1 cellular context compared by ENCODE assay signal in the genomic region with DNA sequence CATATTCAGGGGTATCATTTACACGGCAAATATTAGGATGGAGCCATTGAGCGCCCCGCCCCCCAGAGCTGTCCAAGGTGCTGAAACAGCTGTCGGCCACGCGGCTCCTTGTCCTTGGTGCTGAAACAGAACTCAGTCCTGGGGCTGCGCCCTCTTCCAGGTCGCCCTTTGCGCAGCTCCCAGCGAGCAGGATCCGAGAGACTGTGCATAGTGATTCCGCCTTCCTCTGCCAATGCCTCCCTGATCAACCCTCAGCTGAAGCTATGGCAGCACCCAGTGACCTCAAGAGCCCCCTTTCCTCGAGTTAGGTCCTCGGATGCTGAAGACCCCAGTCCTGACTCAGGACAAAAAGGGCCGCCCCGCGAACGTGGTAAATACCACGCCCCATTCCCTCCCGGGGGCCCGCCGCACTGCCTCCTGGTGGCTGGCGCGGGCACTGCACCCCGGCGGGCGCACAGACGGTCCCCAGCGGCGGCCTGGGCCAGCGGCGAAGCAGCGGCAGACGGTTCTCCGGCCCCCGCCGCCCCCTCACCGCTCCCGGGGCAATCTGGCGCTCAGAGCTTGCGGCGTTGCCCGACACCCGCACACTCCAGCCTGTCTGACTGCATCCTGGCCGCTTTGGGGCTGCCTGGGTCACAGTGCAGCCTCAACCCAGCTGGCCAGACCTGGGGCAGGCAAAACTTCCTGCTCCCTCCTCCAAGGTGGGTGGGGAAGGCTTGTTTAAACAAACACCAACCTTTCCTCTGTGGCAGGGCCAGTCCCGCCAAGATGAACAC.
TF ChIP-seq lines count a peak whose summit lies in the region.

No MANE protein-coding gene starts in this region.

TF ChIP-seq in HepG2, 621 proteins besides CTCF, POLR2A, EP300 and RAD21 (continued from another document and continues in another):
- TF ChIP-seq EHMT2 (IDR thresholded peaks at IDR 0.05; ENCODE audit: borderline replicate concordance, low read depth, low read length) (peak; percentile 100), ZNF441 (CRISPR knock-in tag; IDR thresholded peaks at IDR 0.05; ENCODE audit: borderline replicate concordance) (peak; percentile 100), HDAC2 (CRISPR knock-in tag; IDR thresholded peaks at IDR 0.05) (peak; percentile 100), HNRNPLL (IDR thresholded peaks at IDR 0.05; ENCODE audit: low read depth, low read length, poor library complexity, severe bottlenecking) (peak; percentile 52), MXD4 (CRISPR knock-in tag; IDR thresholded peaks at IDR 0.05) (peak; percentile 100), GABPB1 (CRISPR knock-in tag; IDR thresholded peaks at IDR 0.05) (peak; percentile 84), SOX6 (IDR thresholded peaks at IDR 0.05) (no peak), SOX6 (CRISPR knock-in tag; IDR thresholded peaks at IDR 0.05) (peak; percentile 87), ZNF660 (CRISPR knock-in tag; IDR thresholded peaks at IDR 0.05; ENCODE audit: borderline replicate concordance, low read depth) (peak; percentile 99), ZMYM3 (CRISPR knock-in tag; IDR thresholded peaks at IDR 0.05) (peak; percentile 87), FOXJ3 (CRISPR knock-in tag; IDR thresholded peaks at IDR 0.05; ENCODE audit: borderline replicate concordance) (peak; percentile 94), KDM5A (IDR thresholded peaks at IDR 0.05; ENCODE audit: borderline replicate concordance, low read length) (no peak), ZC3H13 (CRISPR knock-in tag; IDR thresholded peaks at IDR 0.05) (peak; percentile 99), ZNF674 (CRISPR knock-in tag; IDR thresholded peaks at IDR 0.05; ENCODE audit: low read depth) (peak; percentile 100), TCF7L2 (IDR thresholded peaks at IDR 0.05; ENCODE audit: low read depth, low read length) (no peak), SRSF1 (optimal IDR thresholded peaks at IDR 0.05; ENCODE audit: low read depth, low read length) (no peak), SIN3A (IDR thresholded peaks at IDR 0.05; ENCODE audit: borderline replicate concordance, low read depth, low read length) (peak; percentile 100), SKI (IDR thresholded peaks at IDR 0.05; ENCODE audit: partially characterized antibody) (no peak), SNAI1 (CRISPR knock-in tag; IDR thresholded peaks at IDR 0.05; ENCODE audit: borderline replicate concordance) (peak; percentile 100), MAFG (CRISPR knock-in tag; IDR thresholded peaks at IDR 0.05) (peak; percentile 91), SRY (CRISPR knock-in tag; IDR thresholded peaks at IDR 0.05) (peak; percentile 100), ZFP90 (CRISPR knock-in tag; IDR thresholded peaks at IDR 0.05; ENCODE audit: borderline replicate concordance) (peak; percentile 100), KDM1A (CRISPR knock-in tag; IDR thresholded peaks at IDR 0.05) (peak; percentile 89; the same call in 1 of the 2 replicates), ZSCAN20 (CRISPR knock-in tag; IDR thresholded peaks at IDR 0.05; ENCODE audit: borderline replicate concordance) (peak; percentile 100), REL (CRISPR knock-in tag; conservative IDR thresholded peaks at IDR 0.05) (peak; percentile 100), EZH2 (conservative IDR thresholded peaks at IDR 0.05; ENCODE audit: low read depth, low read length) (no peak), CENPBD1 (CRISPR knock-in tag; IDR thresholded peaks at IDR 0.05; ENCODE audit: borderline replicate concordance, low read depth) (peak; percentile 100), NKX3-1 (CRISPR knock-in tag; IDR thresholded peaks at IDR 0.05) (peak; percentile 100), ZNF772 (CRISPR knock-in tag; IDR thresholded peaks at IDR 0.05) (peak; percentile 100), ZBTB38 (CRISPR knock-in tag; IDR thresholded peaks at IDR 0.05) (peak; percentile 99), ZNF383 (CRISPR knock-in tag; IDR thresholded peaks at IDR 0.05; ENCODE audit: borderline replicate concordance) (peak; percentile 83; the same call in 1 of the 2 replicates), PHF8 (CRISPR knock-in tag; IDR thresholded peaks at IDR 0.05) (peak; percentile 76), ZNF713 (CRISPR knock-in tag; IDR thresholded peaks at IDR 0.05) (peak; percentile 99), FOXA3 (CRISPR knock-in tag; IDR thresholded peaks at IDR 0.05) (peak; percentile 93), MBNL3 (CRISPR knock-in tag; conservative IDR thresholded peaks at IDR 0.05) (0 out of 2 replicates have a peak, but pooled peaks have one; percentile 68), NR2F1 (CRISPR knock-in tag; IDR thresholded peaks at IDR 0.05) (peak; percentile 29 to 76; a peak in 2 of 4 replicates), TBX3 (IDR thresholded peaks at IDR 0.05; ENCODE audit: borderline replicate concordance) (no peak), GTF3A (CRISPR knock-in tag; conservative IDR thresholded peaks at IDR 0.05) (peak; percentile 92; the same call in 1 of the 2 replicates), NAIF1 (CRISPR knock-in tag; IDR thresholded peaks at IDR 0.05; ENCODE audit: borderline replicate concordance) (peak; percentile 98), ZFP36L2 (CRISPR knock-in tag; IDR thresholded peaks at IDR 0.05) (peak; percentile 99), ZNF781 (CRISPR knock-in tag; IDR thresholded peaks at IDR 0.05; ENCODE audit: borderline replicate concordance, not compliant biosample characterization) (peak; percentile 100), SP2 (CRISPR knock-in tag; IDR thresholded peaks at IDR 0.05) (peak; percentile 77), ZNF746 (CRISPR knock-in tag; IDR thresholded peaks at IDR 0.05) (peak; percentile 99), ZBTB21 (CRISPR knock-in tag; IDR thresholded peaks at IDR 0.05) (peak; percentile 94), SOX5 (CRISPR knock-in tag; IDR thresholded peaks at IDR 0.05; ENCODE audit: borderline replicate concordance) (peak; percentile 93), TIGD3 (CRISPR knock-in tag; IDR thresholded peaks at IDR 0.05; ENCODE audit: borderline replicate concordance) (peak; percentile 100), ZNF121 (CRISPR knock-in tag; IDR thresholded peaks at IDR 0.05) (peak; percentile 87), RFX1 (IDR thresholded peaks at IDR 0.05) (no peak), SETDB1 (CRISPR knock-in tag; IDR thresholded peaks at IDR 0.05; ENCODE audit: borderline replicate concordance) (peak; percentile 89; the same call in 1 of the 2 replicates), SCMH1 (CRISPR knock-in tag; IDR thresholded peaks at IDR 0.05; ENCODE audit: borderline replicate concordance) (peak; percentile 90; the same call in 1 of the 2 replicates)
- TF ChIP-seq, protein P1, sequence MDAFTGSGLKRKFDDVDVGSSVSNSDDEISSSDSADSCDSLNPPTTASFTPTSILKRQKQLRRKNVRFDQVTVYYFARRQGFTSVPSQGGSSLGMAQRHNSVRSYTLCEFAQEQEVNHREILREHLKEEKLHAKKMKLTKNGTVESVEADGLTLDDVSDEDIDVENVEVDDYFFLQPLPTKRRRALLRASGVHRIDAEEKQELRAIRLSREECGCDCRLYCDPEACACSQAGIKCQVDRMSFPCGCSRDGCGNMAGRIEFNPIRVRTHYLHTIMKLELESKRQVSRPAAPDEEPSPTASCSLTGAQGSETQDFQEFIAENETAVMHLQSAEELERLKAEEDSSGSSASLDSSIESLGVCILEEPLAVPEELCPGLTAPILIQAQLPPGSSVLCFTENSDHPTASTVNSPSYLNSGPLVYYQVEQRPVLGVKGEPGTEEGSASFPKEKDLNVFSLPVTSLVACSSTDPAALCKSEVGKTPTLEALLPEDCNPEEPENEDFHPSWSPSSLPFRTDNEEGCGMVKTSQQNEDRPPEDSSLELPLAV (CRISPR knock-in tag; conservative IDR thresholded peaks at IDR 0.05; ENCODE audit: low read depth), result peak; percentile 99
- TF ChIP-seq, protein P2, sequence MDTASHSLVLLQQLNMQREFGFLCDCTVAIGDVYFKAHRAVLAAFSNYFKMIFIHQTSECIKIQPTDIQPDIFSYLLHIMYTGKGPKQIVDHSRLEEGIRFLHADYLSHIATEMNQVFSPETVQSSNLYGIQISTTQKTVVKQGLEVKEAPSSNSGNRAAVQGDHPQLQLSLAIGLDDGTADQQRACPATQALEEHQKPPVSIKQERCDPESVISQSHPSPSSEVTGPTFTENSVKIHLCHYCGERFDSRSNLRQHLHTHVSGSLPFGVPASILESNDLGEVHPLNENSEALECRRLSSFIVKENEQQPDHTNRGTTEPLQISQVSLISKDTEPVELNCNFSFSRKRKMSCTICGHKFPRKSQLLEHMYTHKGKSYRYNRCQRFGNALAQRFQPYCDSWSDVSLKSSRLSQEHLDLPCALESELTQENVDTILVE (CRISPR knock-in tag; IDR thresholded peaks at IDR 0.05), result peak; percentile 100
- TF ChIP-seq, protein P3, sequence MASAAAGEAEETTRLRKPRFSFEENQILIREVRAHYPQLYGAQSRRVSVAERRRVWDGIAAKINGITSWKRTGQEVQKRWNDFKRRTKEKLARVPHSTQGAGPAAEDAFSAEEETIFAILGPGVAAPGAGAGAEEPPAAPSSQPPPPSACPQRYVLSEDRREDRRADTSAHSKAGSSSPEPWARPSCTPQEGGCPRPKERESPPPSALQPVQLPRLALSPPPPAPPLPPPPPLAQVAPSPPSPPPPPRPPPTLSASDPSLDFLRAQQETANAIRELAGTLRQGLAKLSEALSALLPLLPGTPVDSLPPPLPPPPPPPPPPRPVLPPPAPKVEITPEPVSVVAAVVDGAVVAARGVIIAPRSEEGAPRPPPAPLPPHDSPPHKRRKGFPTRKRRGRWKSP (CRISPR knock-in tag; IDR thresholded peaks at IDR 0.05), result peak; percentile 99
- TF ChIP-seq, protein P4, sequence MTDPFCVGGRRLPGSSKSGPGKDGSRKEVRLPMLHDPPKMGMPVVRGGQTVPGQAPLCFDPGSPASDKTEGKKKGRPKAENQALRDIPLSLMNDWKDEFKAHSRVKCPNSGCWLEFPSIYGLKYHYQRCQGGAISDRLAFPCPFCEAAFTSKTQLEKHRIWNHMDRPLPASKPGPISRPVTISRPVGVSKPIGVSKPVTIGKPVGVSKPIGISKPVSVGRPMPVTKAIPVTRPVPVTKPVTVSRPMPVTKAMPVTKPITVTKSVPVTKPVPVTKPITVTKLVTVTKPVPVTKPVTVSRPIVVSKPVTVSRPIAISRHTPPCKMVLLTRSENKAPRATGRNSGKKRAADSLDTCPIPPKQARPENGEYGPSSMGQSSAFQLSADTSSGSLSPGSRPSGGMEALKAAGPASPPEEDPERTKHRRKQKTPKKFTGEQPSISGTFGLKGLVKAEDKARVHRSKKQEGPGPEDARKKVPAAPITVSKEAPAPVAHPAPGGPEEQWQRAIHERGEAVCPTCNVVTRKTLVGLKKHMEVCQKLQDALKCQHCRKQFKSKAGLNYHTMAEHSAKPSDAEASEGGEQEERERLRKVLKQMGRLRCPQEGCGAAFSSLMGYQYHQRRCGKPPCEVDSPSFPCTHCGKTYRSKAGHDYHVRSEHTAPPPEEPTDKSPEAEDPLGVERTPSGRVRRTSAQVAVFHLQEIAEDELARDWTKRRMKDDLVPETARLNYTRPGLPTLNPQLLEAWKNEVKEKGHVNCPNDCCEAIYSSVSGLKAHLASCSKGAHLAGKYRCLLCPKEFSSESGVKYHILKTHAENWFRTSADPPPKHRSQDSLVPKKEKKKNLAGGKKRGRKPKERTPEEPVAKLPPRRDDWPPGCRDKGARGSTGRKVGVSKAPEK (CRISPR knock-in tag; IDR thresholded peaks at IDR 0.05; ENCODE audit: borderline replicate concordance), result peak; percentile 100
- TF ChIP-seq, protein P5, sequence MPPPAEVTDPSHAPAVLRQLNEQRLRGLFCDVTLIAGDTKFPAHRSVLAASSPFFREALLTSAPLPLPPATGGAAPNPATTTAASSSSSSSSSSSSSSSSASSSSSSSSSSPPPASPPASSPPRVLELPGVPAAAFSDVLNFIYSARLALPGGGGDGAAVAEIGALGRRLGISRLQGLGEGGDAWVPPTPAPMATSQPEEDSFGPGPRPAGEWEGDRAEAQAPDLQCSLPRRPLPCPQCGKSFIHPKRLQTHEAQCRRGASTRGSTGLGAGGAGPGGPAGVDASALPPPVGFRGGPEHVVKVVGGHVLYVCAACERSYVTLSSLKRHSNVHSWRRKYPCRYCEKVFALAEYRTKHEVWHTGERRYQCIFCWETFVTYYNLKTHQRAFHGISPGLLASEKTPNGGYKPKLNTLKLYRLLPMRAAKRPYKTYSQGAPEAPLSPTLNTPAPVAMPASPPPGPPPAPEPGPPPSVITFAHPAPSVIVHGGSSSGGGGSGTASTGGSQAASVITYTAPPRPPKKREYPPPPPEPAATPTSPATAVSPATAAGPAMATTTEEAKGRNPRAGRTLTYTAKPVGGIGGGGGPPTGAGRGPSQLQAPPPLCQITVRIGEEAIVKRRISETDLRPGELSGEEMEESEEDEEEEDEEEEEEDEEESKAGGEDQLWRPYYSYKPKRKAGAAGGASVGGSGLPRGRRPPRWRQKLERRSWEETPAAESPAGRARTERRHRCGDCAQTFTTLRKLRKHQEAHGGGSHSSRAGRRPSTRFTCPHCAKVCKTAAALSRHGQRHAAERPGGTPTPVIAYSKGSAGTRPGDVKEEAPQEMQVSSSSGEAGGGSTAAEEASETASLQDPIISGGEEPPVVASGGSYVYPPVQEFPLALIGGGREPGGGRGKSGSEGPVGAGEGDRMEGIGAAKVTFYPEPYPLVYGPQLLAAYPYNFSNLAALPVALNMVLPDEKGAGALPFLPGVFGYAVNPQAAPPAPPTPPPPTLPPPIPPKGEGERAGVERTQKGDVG (CRISPR knock-in tag; IDR thresholded peaks at IDR 0.05; ENCODE audit: borderline replicate concordance), result peak; percentile 100
- TF ChIP-seq, protein P6, sequence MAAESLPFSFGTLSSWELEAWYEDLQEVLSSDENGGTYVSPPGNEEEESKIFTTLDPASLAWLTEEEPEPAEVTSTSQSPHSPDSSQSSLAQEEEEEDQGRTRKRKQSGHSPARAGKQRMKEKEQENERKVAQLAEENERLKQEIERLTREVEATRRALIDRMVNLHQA (CRISPR knock-in tag; IDR thresholded peaks at IDR 0.05), result peak; percentile 95
- TF ChIP-seq, protein P7, sequence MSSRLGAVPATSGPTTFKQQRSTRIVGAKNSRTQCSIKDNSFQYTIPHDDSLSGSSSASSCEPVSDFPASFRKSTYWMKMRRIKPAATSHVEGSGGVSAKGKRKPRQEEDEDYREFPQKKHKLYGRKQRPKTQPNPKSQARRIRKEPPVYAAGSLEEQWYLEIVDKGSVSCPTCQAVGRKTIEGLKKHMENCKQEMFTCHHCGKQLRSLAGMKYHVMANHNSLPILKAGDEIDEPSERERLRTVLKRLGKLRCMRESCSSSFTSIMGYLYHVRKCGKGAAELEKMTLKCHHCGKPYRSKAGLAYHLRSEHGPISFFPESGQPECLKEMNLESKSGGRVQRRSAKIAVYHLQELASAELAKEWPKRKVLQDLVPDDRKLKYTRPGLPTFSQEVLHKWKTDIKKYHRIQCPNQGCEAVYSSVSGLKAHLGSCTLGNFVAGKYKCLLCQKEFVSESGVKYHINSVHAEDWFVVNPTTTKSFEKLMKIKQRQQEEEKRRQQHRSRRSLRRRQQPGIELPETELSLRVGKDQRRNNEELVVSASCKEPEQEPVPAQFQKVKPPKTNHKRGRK (CRISPR knock-in tag; IDR thresholded peaks at IDR 0.05), result peak; percentile 44; the same call in 1 of the 2 replicates
